Comparison of ENCODE assay signal across 21 cellular contexts in the genomic region with DNA sequence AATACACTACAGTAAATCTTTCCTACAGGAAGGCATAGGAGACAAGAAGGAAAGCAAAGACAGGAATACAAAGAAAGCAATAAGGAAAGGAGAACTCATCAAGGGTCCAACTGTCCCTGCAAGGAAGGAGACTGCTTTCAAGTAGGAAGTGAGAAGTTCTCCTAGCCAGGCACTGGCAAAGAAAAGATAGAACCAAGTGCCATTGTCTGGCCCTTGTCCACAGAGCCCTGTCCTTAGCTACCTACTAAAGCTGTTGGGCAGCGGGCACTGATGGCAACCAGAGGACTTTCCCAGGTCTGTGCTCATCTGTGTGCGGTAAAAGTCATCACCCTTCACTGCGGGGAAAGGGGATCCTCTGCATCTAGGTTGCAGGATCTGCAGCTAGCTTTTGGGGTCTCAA.
"Had no signal": no experiment of that assay in that cellular context is flagged by ENCODE, and none has a peak within 500 bp of the region (broad histone marks: within the 10 kb centered on the region; RNA-seq: fewer than 3 reads in every experiment).

No MANE protein-coding gene starts in this region.

- H3K4me1 ChIP-seq: breast epithelium, colonic mucosa had no signal

- H3K9me3 ChIP-seq: breast epithelium, colonic mucosa, esophagus muscularis mucosa, ovary, right atrium auricular region, thyroid gland, upper lobe of right lung had no signal

- DNase-seq: activated CD8-positive, alpha-beta memory T cell treated with anti-CD3 and anti-CD28 coated beads for 24 hours; activated CD8-positive, alpha-beta memory T cell treated with anti-CD3 and anti-CD28 coated beads, Interleukin-2, amount 50 U/mL, for 4 hours; activated naive CD4-positive, alpha-beta T cell; activated naive CD8-positive, alpha-beta T cell treated with anti-CD3 and anti-CD28 coated beads for 36 hours; activated T-cell treated with anti-CD3 and anti-CD28 coated beads, Interleukin-2, amount 50 U/mL, for 4 hours; colonic mucosa; dorsolateral prefrontal cortex; effector memory CD8-positive, alpha-beta T cell; midbrain; natural killer cell; ovary; psoas muscle; stimulated activated CD4-positive, alpha-beta T cell treated with anti-CD3 and anti-CD28 coated beads, Interleukin-12 subunit alpha, Interleukin-12 subunit beta, amount 100 ng/mL, for 4 hours; stimulated activated CD4-positive, alpha-beta T cell treated with anti-CD3 and anti-CD28 coated beads, Interleukin-4, amount 100 ng/mL, for 4 hours; thyroid gland; upper lobe of right lung had no signal

- H3K4me3 ChIP-seq: breast epithelium, colonic mucosa, dorsolateral prefrontal cortex, esophagus muscularis mucosa, ovary, psoas muscle, right atrium auricular region, thyroid gland, upper lobe of right lung had no signal

- ATAC-seq: activated T-cell treated with anti-CD3 and anti-CD28 coated beads, Interleukin-2, amount 50 U/mL, for 4 hours; effector memory CD8-positive, alpha-beta T cell; natural killer cell; psoas muscle; upper lobe of right lung; WTC11 had no signal

- H3K36me3 ChIP-seq: breast epithelium, colonic mucosa, ovary, right atrium auricular region, upper lobe of right lung had no signal

- FAIRE-seq: astrocyte had no signal

- H3K27me3 ChIP-seq: breast epithelium, colonic mucosa, dorsolateral prefrontal cortex, esophagus muscularis mucosa, ovary, right atrium auricular region, thyroid gland, upper lobe of right lung had no signal

- H3K27ac ChIP-seq: breast epithelium, colonic mucosa, esophagus muscularis mucosa, ovary, psoas muscle, right atrium auricular region, thyroid gland, upper lobe of right lung had no signal
